In the genomic region with DNA sequence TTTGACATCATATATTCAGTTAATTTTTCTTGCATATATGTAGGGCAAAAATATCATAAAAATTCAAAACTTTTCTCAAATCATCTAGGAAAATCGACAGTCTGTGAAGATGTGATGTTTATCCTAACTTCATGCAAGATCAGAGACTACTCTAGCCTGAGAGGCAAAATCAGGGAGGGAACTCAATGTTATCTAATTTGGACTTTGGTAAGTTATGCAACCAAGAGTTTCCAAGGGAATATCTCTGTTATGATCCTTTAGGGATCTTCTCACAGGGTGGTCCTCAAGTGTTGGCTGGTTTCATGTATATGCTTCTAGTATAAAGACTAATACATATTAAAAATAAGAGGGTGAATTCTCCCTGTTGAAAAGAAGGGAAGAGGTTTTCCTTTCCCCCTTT, we compare ENCODE assay signal across 27 cellular contexts.
"Had no signal": no experiment of that assay in that cellular context is flagged by ENCODE, and none has a peak within 500 bp of the region (broad histone marks: within the 10 kb centered on the region; RNA-seq: fewer than 3 reads in every experiment).

No MANE protein-coding gene starts in this region.

- DNase-seq: colonic mucosa; cortex of kidney; dermis blood vessel endothelial cell; dorsolateral prefrontal cortex; effector CD4-positive, alpha-beta T cell; effector CD8-positive, alpha-beta T cell; effector memory CD4-positive, alpha-beta T cell; effector memory CD8-positive, alpha-beta T cell; endodermal cell; erythroblast; esophagus squamous epithelium; foreskin fibroblast; foreskin keratinocyte; foreskin melanocyte; gastrocnemius medialis; glutamatergic neuron; head of caudate nucleus; heart left ventricle had no signal

- H3K4me3 ChIP-seq: colonic mucosa, coronary artery, dorsolateral prefrontal cortex, esophagus muscularis mucosa, esophagus squamous epithelium, gastrocnemius medialis, gastroesophageal sphincter, heart left ventricle had no signal

- ATAC-seq: effector memory CD8-positive, alpha-beta T cell; esophagus mucosa; foreskin keratinocyte; gastrocnemius medialis; gastroesophageal sphincter; heart left ventricle had no signal

- H3K9me3 ChIP-seq: colonic mucosa, gastrocnemius medialis had no signal

- FAIRE-seq: colon, endometrium, endothelial cell of umbilical vein, frontal cortex had no signal

- H3K4me1 ChIP-seq: colonic mucosa, esophagus muscularis mucosa, esophagus squamous epithelium, foreskin keratinocyte, gastrocnemius medialis, gastroesophageal sphincter, heart left ventricle had no signal

- H3K27me3 ChIP-seq: colonic mucosa, dorsolateral prefrontal cortex, esophagus muscularis mucosa, esophagus squamous epithelium, foreskin keratinocyte, gastrocnemius medialis, gastroesophageal sphincter, heart left ventricle had no signal

- H3K27ac ChIP-seq: colonic mucosa, coronary artery, dorsolateral prefrontal cortex, epithelial cell of prostate, esophagus muscularis mucosa, esophagus squamous epithelium, foreskin keratinocyte, gastrocnemius medialis, gastroesophageal sphincter, heart left ventricle had no signal

- H3K36me3 ChIP-seq: colonic mucosa, esophagus muscularis mucosa, esophagus squamous epithelium, gastrocnemius medialis, gastroesophageal sphincter, heart left ventricle had no signal
